In genomic region chr1:221100196-221100950, GRCh38 we compare ENCODE assay signal across 12 cellular contexts.
DNase-seq lines count a peak whose midpoint lies in the region; ATAC-seq, FAIRE-seq and TF ChIP-seq lines count a peak whose summit lies in the region.
"Had no signal": no experiment of that assay in that cellular context is flagged by ENCODE, and none has a peak within 500 bp of the region (broad histone marks: within the 10 kb centered on the region; RNA-seq: fewer than 3 reads in every experiment).

No MANE protein-coding gene starts in this region.

- DNase-seq in BJ (ENCODE audit: low read depth) (peak; percentile 80), NOMO-1 treated with dmso at 0.1 percent for 144 hours (lab: John Stamatoyannopoulos, UW; ENCODE audit: unreplicated experiment) (peak; percentile 81), fibroblast of gingiva (ENCODE audit: low read depth) (peak; percentile 81), non-pigmented ciliary epithelial cell (ENCODE audit: low read depth) (peak; percentile 56), NCI-H2227 treated with DMSO at 0.1 percent for 48 hours (lab: John Stamatoyannopoulos, UW) (no peak), tibial artery (no peak), GM19239 (ENCODE audit: insufficient read length, low spot score) (no peak)
- DNase-seq: DND-41 had no signal

- CTCF ChIA-PET in BJ (lab: Yijun Ruan, JAX) = interaction anchor here (0.6 to 1.7 kb wide), 3 partner anchors 8 to 925 kb away, joined by 3 to 5 read pairs (median 4); no protein-coding TSS in a partner anchor

- POLR2A ChIA-PET in BJ (lab: Charles Lee) = interaction anchor here (0.6 kb wide), 2 partner anchors 10 to 131 kb away, joined by 3 to 4 read pairs; no protein-coding TSS in a partner anchor

- H3K27ac ChIP-seq in tibial artery = no peak overlapping the region
- H3K27ac ChIP-seq: thoracic aorta had no signal

- TF ChIP-seq CTCF in BJ (IDR thresholded peaks at IDR 0.05; ENCODE audit: insufficient read depth, low read depth, low read length) = no peak
- no peak for TF ChIP-seq CTCF in tibial artery (IDR thresholded peaks at IDR 0.05)

- no peaks in the 10 kb centered on the region for H3K9me3 ChIP-seq in tibial artery
- H3K9me3 ChIP-seq: thoracic aorta had no signal

- ATAC-seq in GM19452 (IDR thresholded peaks at IDR 0.05; ENCODE audit: unreplicated experiment) = no peak

- no peak for FAIRE-seq in GM19239 (lab: Jason Lieb, UNC)
- FAIRE-seq: bronchial epithelial cell, islet of Langerhans had no signal

- H3K36me3 ChIP-seq in BJ (ENCODE audit: control insufficient read depth, insufficient read depth, low read length) (no peaks in the 10 kb centered on the region), tibial artery (no peaks in the 10 kb centered on the region)
- H3K36me3 ChIP-seq: thoracic aorta had no signal

- H3K4me3 ChIP-seq in BJ (ENCODE audit: low read depth, low read length) (no peak overlapping the region), tibial artery (no peak overlapping the region)
- H3K4me3 ChIP-seq: thoracic aorta had no signal

- intact Hi-C loops in tibial artery (cut with DNase I; ENCODE audit: low total_unique reads) = no loop called here

- H3K4me1 ChIP-seq in tibial artery = peaks cover 0 to 11% (median 0%) of the 10 kb centered on the region in 4 donors

- H3K27me3 ChIP-seq in BJ (ENCODE audit: control insufficient read depth, insufficient read depth, low read length) = no peaks in the 10 kb centered on the region
- H3K27me3 ChIP-seq in tibial artery = no peaks in the 10 kb centered on the region

Comparison
In these comparisons a context has a peak if more than half of its experiments do, and no peak if none do; other contexts are left out.
1. DNase-seq: peak in BJ (single experiment), NOMO-1 treated with dmso at 0.1 percent for 144 hours (single experiment), fibroblast of gingiva (single experiment) and non-pigmented ciliary epithelial cell (single experiment); none in NCI-H2227 treated with DMSO at 0.1 percent for 48 hours (single experiment), tibial artery (0 of 2) and GM19239 (single experiment).